25 cellular contexts compared by ENCODE assay signal in the genomic region with DNA sequence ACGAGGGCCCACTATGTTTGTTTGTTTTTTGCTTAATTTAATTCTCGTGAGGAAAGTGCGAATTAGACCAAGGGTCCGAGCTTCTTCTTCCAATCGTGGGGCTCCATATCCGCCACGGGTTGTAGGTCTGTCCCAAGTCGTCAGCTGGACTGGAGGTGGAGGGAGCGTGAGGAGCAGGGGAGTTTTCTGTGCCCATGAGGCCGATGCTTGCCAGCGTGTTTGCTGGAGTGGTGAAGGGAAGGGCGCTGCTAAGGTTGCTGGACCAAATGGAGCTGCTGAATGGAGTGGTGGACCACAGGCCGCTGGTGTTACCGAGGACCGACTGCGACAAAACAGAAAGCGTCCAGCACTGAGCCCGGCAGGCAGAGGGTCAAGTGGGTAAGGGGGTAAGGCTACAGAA. TPM values are rescaled to one million over a fixed set of nuclear protein-coding genes. Genes with fewer than 3 reads are reported as not detected.
"Had no signal": no experiment of that assay in that cellular context is flagged by ENCODE, and none has a peak within 500 bp of the region (broad histone marks: within the 10 kb centered on the region; RNA-seq: fewer than 3 reads in every experiment).

No MANE protein-coding gene starts in this region.

- H3K27ac ChIP-seq: adrenal gland, breast epithelium, Peyer's patch, RWPE1 had no signal

- H3K4me3 Mint-ChIP-seq: activated B cell treated with CpG ODN at 0.5 μM for 24 hours; activated naive CD8-positive, alpha-beta T cell; activated T-cell treated with anti-CD3 and anti-CD28 coated beads, Interleukin-2, amount 50 U/mL, for 72 hours; T-helper 1 cell treated with Interleukin-12 subunit alpha and Interleukin-12 subunit beta and Interleukin-4 antibody, amounts not matched to agents 30 μg/mL and 1 μg/mL, for 36 hours had no signal

- DNase-seq: activated B cell treated with CpG ODN at 0.5 μM for 24 hours; activated CD4-positive, alpha-beta T cell treated with anti-CD3 and anti-CD28 coated beads for 1 hour; activated CD4-positive, alpha-beta T cell treated with anti-CD3 and anti-CD28 coated beads, Interleukin-2, amount 50 U/mL, for 4 hours; activated CD8-positive, alpha-beta memory T cell treated with anti-CD3 and anti-CD28 coated beads for 24 hours; activated gamma-delta T cell treated with Interleukin-2 at 50 U/mL for 16 hours; activated T-cell treated with anti-CD3 and anti-CD28 coated beads, Interleukin-2, amount 50 U/mL, for 72 hours; adrenal gland; anterior cingulate cortex; caudate nucleus; Kasumi-1; KBM-7; NCI-H1105 treated with DMSO at 0.1 percent for 48 hours; NCI-H1436 treated with DMSO at 0.1 percent for 48 hours; NCI-H187; NCI-H2081; NCI-H446; NCI-H524; Peyer's patch; SHP77 treated with DMSO at 0.1 percent for 48 hours had no signal

- ATAC-seq: activated T-cell treated with anti-CD3 and anti-CD28 coated beads, Interleukin-2, amount 50 U/mL, for 72 hours had no signal

- H3K4me1 ChIP-seq: adrenal gland, breast epithelium, Peyer's patch had no signal

- H3K27me3 Mint-ChIP-seq: activated B cell treated with CpG ODN at 0.5 μM for 24 hours; activated naive CD8-positive, alpha-beta T cell had no signal

- H3K27me3 ChIP-seq: adrenal gland, breast epithelium, Peyer's patch had no signal

- H3K9me3 Mint-ChIP-seq: activated B cell treated with CpG ODN at 0.5 μM for 24 hours; activated T-cell treated with anti-CD3 and anti-CD28 coated beads, Interleukin-2, amount 50 U/mL, for 72 hours; activated T-helper 2 cell treated with anti-CD3 and anti-CD28 coated beads, Interferon-gamma antibody, Interleukin-2, Interleukin-4, amounts not matched to agents 10 μg/mL and 5 μg/mL and 100 μg/mL, durations not matched to agents 14 hours and 24 hours and 36 hours; T-helper 1 cell treated with Interleukin-12 subunit alpha and Interleukin-12 subunit beta and Interleukin-4 antibody, amounts not matched to agents 30 μg/mL and 1 μg/mL, for 36 hours had no signal

- H3K9me3 ChIP-seq: adrenal gland, breast epithelium, Peyer's patch had no signal

- H3K4me3 ChIP-seq: adrenal gland, breast epithelium, Peyer's patch had no signal

- H3K4me1 Mint-ChIP-seq: activated B cell treated with CpG ODN at 0.5 μM for 24 hours had no signal

- H3K27ac Mint-ChIP-seq: activated B cell treated with CpG ODN at 0.5 μM for 24 hours; activated naive CD8-positive, alpha-beta T cell; activated T-cell treated with anti-CD3 and anti-CD28 coated beads, Interleukin-2, amount 50 U/mL, for 72 hours; activated T-helper 2 cell treated with anti-CD3 and anti-CD28 coated beads, Interferon-gamma antibody, Interleukin-2, Interleukin-4, amounts not matched to agents 10 μg/mL and 5 μg/mL and 100 μg/mL, durations not matched to agents 14 hours and 24 hours and 36 hours; T-helper 1 cell treated with Interleukin-12 subunit alpha and Interleukin-12 subunit beta and Interleukin-4 antibody, amounts not matched to agents 30 μg/mL and 1 μg/mL, for 36 hours had no signal

RNA-seq across cellular contexts. Expression of a gene that starts 43.7 kb away (rescaled TPM):
- total RNA-seq: SK-MEL-5 had no signal
